In genomic region chr5:133244242-133244641, GRCh38 we compare ENCODE assay signal across 10 cellular contexts.
DNase-seq lines count a peak whose midpoint lies in the region; ATAC-seq and TF ChIP-seq lines count a peak whose summit lies in the region.
"Had no signal": no experiment of that assay in that cellular context is flagged by ENCODE, and none has a peak within 500 bp of the region (broad histone marks: within the 10 kb centered on the region; RNA-seq: fewer than 3 reads in every experiment).

No MANE protein-coding gene starts in this region.

- ATAC-seq in HG02852 (IDR thresholded peaks at IDR 0.05; ENCODE audit: unreplicated experiment) (peak; percentile 50), upper lobe of left lung (ENCODE audit: low FRiP score in 2 of 2) (no peak)
- ATAC-seq: left cardiac atrium had no signal

- intact Hi-C loops in activated CD4-positive, alpha-beta T cell treated with anti-CD3 and anti-CD28 coated beads, Interleukin-2, amount 10 ng/mL, durations not matched to agents 24 days and 14 days (cut with micrococcal nuclease), result no loop called here

- H3K36me3 ChIP-seq in upper lobe of left lung, result no peaks in the 10 kb centered on the region
- no peaks in the 10 kb centered on the region for H3K36me3 ChIP-seq in osteoblast (ENCODE audit: insufficient read depth, low read length)

- H3K27ac Mint-ChIP-seq in activated CD4-positive, alpha-beta T cell treated with anti-CD3 and anti-CD28 coated beads, Interleukin-2, amount 10 ng/mL, durations not matched to agents 24 days and 14 days, result no peak overlapping the region
- H3K27ac Mint-ChIP-seq in progenitor cell of endocrine pancreas, result peak overlapping the region; percentile 69

- WGBS in upper lobe of left lung, 2 donors, result 30 to 48% methylated on average over 2 to 7 of the region's 7 CpGs

- DNase-seq in activated CD4-positive, alpha-beta T cell treated with anti-CD3 and anti-CD28 coated beads, Interleukin-2, amount 10 ng/mL, durations not matched to agents 24 days and 14 days, result peak; percentile 70
- no peak for DNase-seq in activated CD4-positive, alpha-beta T cell treated with anti-CD3 and anti-CD28 coated beads for 4 hours
- DNase-seq in NCI-H748 treated with DMSO at 0.1 percent for 48 hours (lab: John Stamatoyannopoulos, UW), result peak; percentile 82
- DNase-seq in progenitor cell of endocrine pancreas (ENCODE audit: low spot score, unreplicated experiment), result no peak
- no peak for DNase-seq in upper lobe of left lung
- DNase-seq in osteoblast (ENCODE audit: insufficient read length, low spot score, missing footprints), result no peak
- DNase-seq in DMS79 treated with DMSO at 0.1 percent for 48 hours (lab: John Stamatoyannopoulos, UW), result no peak
- DNase-seq: left cardiac atrium, SW 1271 had no signal

- no peak for TF ChIP-seq EP300 in upper lobe of left lung (IDR thresholded peaks at IDR 0.05)

- no peak overlapping the region for H3K4me3 ChIP-seq in upper lobe of left lung
- H3K4me3 ChIP-seq in osteoblast (ENCODE audit: insufficient read depth, low read length), result no peak overlapping the region

- H3K4me1 Mint-ChIP-seq in activated CD4-positive, alpha-beta T cell treated with anti-CD3 and anti-CD28 coated beads, Interleukin-2, amount 10 ng/mL, durations not matched to agents 24 days and 14 days, result peaks cover 18% of the 10 kb centered on the region
- H3K4me1 Mint-ChIP-seq in progenitor cell of endocrine pancreas (ENCODE audit: low read depth), result peaks cover 5% of the 10 kb centered on the region

- H3K4me2 ChIP-seq in osteoblast (ENCODE audit: insufficient read depth, low read length), result no peak overlapping the region

- H3K27me3 Mint-ChIP-seq in activated CD4-positive, alpha-beta T cell treated with anti-CD3 and anti-CD28 coated beads, Interleukin-2, amount 10 ng/mL, durations not matched to agents 24 days and 14 days, result no peaks in the 10 kb centered on the region
- H3K27me3 Mint-ChIP-seq in progenitor cell of endocrine pancreas, result no peaks in the 10 kb centered on the region

- no peaks in the 10 kb centered on the region for H3K36me3 Mint-ChIP-seq in activated CD4-positive, alpha-beta T cell treated with anti-CD3 and anti-CD28 coated beads, Interleukin-2, amount 10 ng/mL, durations not matched to agents 24 days and 14 days (ENCODE audit: low read depth)
- H3K36me3 Mint-ChIP-seq in progenitor cell of endocrine pancreas (ENCODE audit: insufficient read depth), result no peaks in the 10 kb centered on the region

- no peaks in the 10 kb centered on the region for H3K9me3 Mint-ChIP-seq in activated CD4-positive, alpha-beta T cell treated with anti-CD3 and anti-CD28 coated beads, Interleukin-2, amount 10 ng/mL, durations not matched to agents 24 days and 14 days
- no peaks in the 10 kb centered on the region for H3K9me3 Mint-ChIP-seq in progenitor cell of endocrine pancreas (ENCODE audit: low read depth)

- no peaks in the 10 kb centered on the region for H3K27me3 ChIP-seq in upper lobe of left lung
- H3K27me3 ChIP-seq in osteoblast (ENCODE audit: insufficient read depth, low read length), result no peaks in the 10 kb centered on the region

- TF ChIP-seq CTCF in progenitor cell of endocrine pancreas (IDR thresholded peaks at IDR 0.05; ENCODE audit: unreplicated experiment), result no peak
- TF ChIP-seq CTCF in upper lobe of left lung (IDR thresholded peaks at IDR 0.05), result no peak
- no peak for TF ChIP-seq CTCF in osteoblast (IDR thresholded peaks at IDR 0.05; ENCODE audit: extremely low read depth, low read depth, low read length)

- no peak for TF ChIP-seq POLR2A in upper lobe of left lung (IDR thresholded peaks at IDR 0.05)

- H3K27ac ChIP-seq in upper lobe of left lung (no peak overlapping the region), osteoblast (ENCODE audit: low read depth, low read length) (no peak overlapping the region)

- H3K4me1 ChIP-seq in upper lobe of left lung (peaks cover 0 to 26% (median 12%) of the 10 kb centered on the region in 4 donors), osteoblast (ENCODE audit: insufficient read depth, low read length) (peaks cover 7% of the 10 kb centered on the region)

- H3K9me3 ChIP-seq in upper lobe of left lung, result no peaks in the 10 kb centered on the region
- H3K9me3 ChIP-seq in osteoblast (ENCODE audit: low read depth, low read length), result no peaks in the 10 kb centered on the region

- no peaks in the 10 kb centered on the region for H3K79me2 ChIP-seq in osteoblast (ENCODE audit: insufficient read depth, low read length)

- no peaks in the 10 kb centered on the region for H4K20me1 ChIP-seq in osteoblast (ENCODE audit: insufficient read depth, low read length)

- H3K4me3 Mint-ChIP-seq in activated CD4-positive, alpha-beta T cell treated with anti-CD3 and anti-CD28 coated beads, Interleukin-2, amount 10 ng/mL, durations not matched to agents 24 days and 14 days, result no peak overlapping the region
- no peak overlapping the region for H3K4me3 Mint-ChIP-seq in progenitor cell of endocrine pancreas (ENCODE audit: low read depth)

- no peak overlapping the region for H2AFZ ChIP-seq in osteoblast (ENCODE audit: low read length)

Comparison
In these comparisons a context has a peak if more than half of its experiments do, and no peak if none do; other contexts are left out.
1. DNase-seq: peak in activated CD4-positive, alpha-beta T cell treated with anti-CD3 and anti-CD28 coated beads, Interleukin-2, amount 10 ng/mL, durations not matched to agents 24 days and 14 days (single experiment) and NCI-H748 treated with DMSO at 0.1 percent for 48 hours (single experiment); none in activated CD4-positive, alpha-beta T cell treated with anti-CD3 and anti-CD28 coated beads for 4 hours (0 of 2), progenitor cell of endocrine pancreas (single experiment), upper lobe of left lung (0 of 2), osteoblast (single experiment) and DMS79 treated with DMSO at 0.1 percent for 48 hours (single experiment).